ENCODE assay signal across 33 cellular contexts in the genomic region with DNA sequence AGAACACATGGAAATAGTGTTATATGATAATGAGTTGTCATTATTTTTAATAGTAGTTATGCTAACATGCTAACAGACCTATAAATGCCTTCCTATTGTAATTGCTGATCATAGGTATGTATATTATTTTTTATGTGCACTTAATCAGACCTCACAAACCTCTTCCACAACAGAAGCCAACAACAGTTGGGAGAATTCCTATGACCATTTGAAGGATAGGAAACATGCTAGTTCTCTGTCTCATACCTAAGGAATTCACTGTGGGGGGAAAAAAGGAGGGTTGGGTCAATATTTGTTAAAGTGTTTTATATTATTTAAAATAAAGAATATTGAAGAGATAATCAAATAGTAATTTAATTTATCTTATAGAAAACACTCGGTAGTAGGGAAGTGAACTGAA.
"Had no signal": no experiment of that assay in that cellular context is flagged by ENCODE, and none has a peak within 500 bp of the region (broad histone marks: within the 10 kb centered on the region; RNA-seq: fewer than 3 reads in every experiment).

No MANE protein-coding gene starts in this region.

- H3K27me3 Mint-ChIP-seq: activated B cell treated with CpG ODN at 0.5 μM for 24 hours; activated CD4-positive, alpha-beta memory T cell treated with anti-CD3 and anti-CD28 coated beads for 36 hours; activated naive CD8-positive, alpha-beta T cell; activated naive CD8-positive, alpha-beta T cell treated with anti-CD3 and anti-CD28 coated beads, Interleukin-2, amount 50 U/mL, for 24 hours had no signal

- H3K4me3 Mint-ChIP-seq: activated B cell treated with CpG ODN at 0.5 μM for 24 hours; activated CD4-positive, alpha-beta memory T cell treated with anti-CD3 and anti-CD28 coated beads for 36 hours; activated naive CD4-positive, alpha-beta T cell treated with anti-CD3 and anti-CD28 coated beads for 36 hours; activated naive CD8-positive, alpha-beta T cell; activated naive CD8-positive, alpha-beta T cell treated with anti-CD3 and anti-CD28 coated beads, Interleukin-2, amount 50 U/mL, for 24 hours; activated T-cell treated with anti-CD3 and anti-CD28 coated beads, Interleukin-2, amount 50 U/mL, for 4 hours; activated T-helper 1 cell treated with anti-CD3 and anti-CD28 coated beads, Interleukin-12 subunit alpha, Interleukin-12 subunit beta, Interleukin-2, Interleukin-4 antibody, amounts not matched to agents 30 ng/mL and 10 ng/mL and 1 ng/mL, durations not matched to agents 14 hours and 24 hours and 36 hours had no signal

- H3K36me3 ChIP-seq: cardiac muscle cell had no signal

- H3K36me3 Mint-ChIP-seq: activated CD4-positive, alpha-beta memory T cell treated with anti-CD3 and anti-CD28 coated beads for 36 hours; activated naive CD8-positive, alpha-beta T cell had no signal

- H3K4me1 Mint-ChIP-seq: activated B cell treated with CpG ODN at 0.5 μM for 24 hours; activated naive CD8-positive, alpha-beta T cell treated with anti-CD3 and anti-CD28 coated beads, Interleukin-2, amount 50 U/mL, for 24 hours had no signal

- H3K27ac ChIP-seq: cardiac muscle cell, VCaP had no signal

- H3K4me3 ChIP-seq: cardiac muscle cell had no signal

- DNase-seq: activated B cell treated with CpG ODN at 0.5 μM for 24 hours; activated CD4-positive, alpha-beta memory T cell treated with anti-CD3 and anti-CD28 coated beads for 36 hours; activated CD4-positive, alpha-beta T cell treated with anti-CD3 and anti-CD28 coated beads for 4 hours; activated CD4-positive, alpha-beta T cell treated with anti-CD3 and anti-CD28 coated beads, Interleukin-2, amount 50 U/mL, for 1 hour; activated CD4-positive, CD25-positive, alpha-beta regulatory T cell treated with anti-CD3 and anti-CD28 coated beads, Interleukin-2, amount 50 U/mL, for 72 hours; activated CD8-positive, alpha-beta memory T cell treated with anti-CD3 and anti-CD28 coated beads, Interleukin-2, amount 50 U/mL, for 4 hours; activated gamma-delta T cell treated with Interleukin-2 at 50 U/mL for 16 hours; activated naive CD4-positive, alpha-beta T cell treated with anti-CD3 and anti-CD28 coated beads for 36 hours; activated naive CD8-positive, alpha-beta T cell treated with anti-CD3 and anti-CD28 coated beads, Interleukin-2, amount 50 U/mL, for 24 hours; activated T-cell treated with anti-CD3 and anti-CD28 coated beads for 4 hours; activated T-cell treated with anti-CD3 and anti-CD28 coated beads, Interleukin-2, amount 50 U/mL, for 4 hours; anterior cingulate cortex; Kasumi-1; KG1; MM.1S; MV-4-11; NCI-H1092; NCI-H1436 treated with DMSO at 0.1 percent for 48 hours; NCI-H1694 treated with DMSO at 0.1 percent for 48 hours; NCI-H2029; NCI-H510A; NCI-H526; NCI-H748 treated with DMSO at 0.1 percent for 48 hours; NK-92 treated with Interleukin-12 subunit alpha and Interleukin-12 subunit beta, amount 100 ng/mL, for 24 hours; Right ventricle myocardium superior; SW 1271; T-helper 1 cell; T-helper 2 cell; T-helper 9 cell had no signal

- ATAC-seq: activated naive CD8-positive, alpha-beta T cell treated with anti-CD3 and anti-CD28 coated beads, Interleukin-2, amount 50 U/mL, for 24 hours; activated T-cell treated with anti-CD3 and anti-CD28 coated beads, Interleukin-2, amount 50 U/mL, for 4 hours had no signal

- H3K27ac Mint-ChIP-seq: activated B cell treated with CpG ODN at 0.5 μM for 24 hours; activated CD4-positive, alpha-beta memory T cell treated with anti-CD3 and anti-CD28 coated beads for 36 hours; activated naive CD4-positive, alpha-beta T cell treated with anti-CD3 and anti-CD28 coated beads for 36 hours; activated naive CD8-positive, alpha-beta T cell; activated naive CD8-positive, alpha-beta T cell treated with anti-CD3 and anti-CD28 coated beads, Interleukin-2, amount 50 U/mL, for 24 hours; activated T-helper 1 cell treated with anti-CD3 and anti-CD28 coated beads, Interleukin-12 subunit alpha, Interleukin-12 subunit beta, Interleukin-2, Interleukin-4 antibody, amounts not matched to agents 30 ng/mL and 10 ng/mL and 1 ng/mL, durations not matched to agents 14 hours and 24 hours and 36 hours had no signal

- H3K27me3 ChIP-seq: cardiac muscle cell had no signal
